Comparison of ENCODE assay signal across 15 cellular contexts in the genomic region with DNA sequence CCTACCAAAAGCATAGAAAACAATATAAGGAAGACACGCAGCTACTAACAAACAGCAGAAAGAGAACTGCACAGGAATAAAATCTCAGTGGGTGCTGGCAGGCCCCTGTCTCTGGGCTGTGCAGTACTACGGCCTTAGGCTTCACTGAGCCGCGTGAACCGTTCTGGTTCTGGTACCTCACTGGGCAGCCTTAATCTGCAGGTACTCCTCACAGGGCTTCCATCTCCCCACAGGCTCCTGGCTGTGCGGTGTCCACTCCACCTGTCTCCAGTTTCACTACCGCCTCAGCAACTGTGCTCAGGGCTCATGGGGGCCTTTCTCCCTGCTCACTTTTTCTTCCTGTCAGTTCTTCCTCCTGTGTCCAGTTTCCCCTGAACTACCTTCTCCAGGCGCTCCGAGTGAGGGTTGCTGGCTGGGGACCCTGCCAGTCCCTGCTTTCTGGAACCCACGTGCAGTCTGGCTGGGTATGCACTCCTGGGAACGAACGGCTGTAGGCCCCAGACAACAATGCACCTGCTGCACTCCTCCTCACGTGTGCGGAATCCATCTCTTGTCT.
A peak's percentile ranks its signal among the peaks of the same experiment; 100 is the strongest.
DNase-seq lines count a peak whose midpoint lies in the region; ATAC-seq and TF ChIP-seq lines count a peak whose summit lies in the region.
"Had no signal": no experiment of that assay in that cellular context is flagged by ENCODE, and none has a peak within 500 bp of the region (broad histone marks: within the 10 kb centered on the region; RNA-seq: fewer than 3 reads in every experiment).

No MANE protein-coding gene starts in this region.

- no peaks in the 10 kb centered on the region for H3K9me3 Mint-ChIP-seq in CD8-positive, alpha-beta T cell
- H3K9me3 Mint-ChIP-seq in brain: peaks cover 0 to 56% (median 2%) of the 10 kb centered on the region in 5 experiments
- no peaks in the 10 kb centered on the region for H3K9me3 Mint-ChIP-seq in stimulated activated naive B cell treated with anti-CD40 and anti-IgM and Interleukin-4, amounts not matched to agents 10 μg/mL and 1 μg/mL and 100 μg/mL, for 72 hours
- H3K9me3 Mint-ChIP-seq: activated naive CD4-positive, alpha-beta T cell treated with anti-CD3 and anti-CD28 coated beads, Interleukin-2, amount 50 U/mL, for 72 hours had no signal

- no peak overlapping the region for H2AFZ ChIP-seq in mesenchymal stem cell (ENCODE audit: low read depth, low read length)
- H2AFZ ChIP-seq: parathyroid adenoma had no signal

- no peak overlapping the region for H2BK12ac ChIP-seq in mesenchymal stem cell (ENCODE audit: low read length in 2 of 2)

- H3K4me1 Mint-ChIP-seq in CD8-positive, alpha-beta T cell (ENCODE audit: low read depth): peaks cover 31% of the 10 kb centered on the region
- H3K4me1 Mint-ChIP-seq in brain: peaks cover 45% of the 10 kb centered on the region
- H3K4me1 Mint-ChIP-seq in stimulated activated naive B cell treated with anti-CD40 and anti-IgM and Interleukin-4, amounts not matched to agents 10 μg/mL and 1 μg/mL and 100 μg/mL, for 72 hours: peaks cover 0 to 3% of the 10 kb centered on the region in 2 donors

- no peak overlapping the region for H2AK5ac ChIP-seq in mesenchymal stem cell (ENCODE audit: low read length, severe bottlenecking)

- no peaks in the 10 kb centered on the region for H3K36me3 ChIP-seq in CD8-positive, alpha-beta T cell (ENCODE audit: insufficient read depth, low read length)
- H3K36me3 ChIP-seq in mesenchymal stem cell (ENCODE audit: control insufficient read depth in 1 of 2, insufficient read depth in 2 of 2, low read depth in 1 of 2, low read length in 2 of 2): no peaks in the 10 kb centered on the region

- H3K4me3 Mint-ChIP-seq in CD8-positive, alpha-beta T cell: peak overlapping the region; percentile 37
- H3K4me3 Mint-ChIP-seq in brain: no peak overlapping the region
- H3K4me3 Mint-ChIP-seq in stimulated activated naive B cell treated with anti-CD40 and anti-IgM and Interleukin-4, amounts not matched to agents 10 μg/mL and 1 μg/mL and 100 μg/mL, for 72 hours: no peak overlapping the region

- peak overlapping the region; percentile 38 for H3K9ac ChIP-seq in mesenchymal stem cell (ENCODE audit: low read length)
- H3K9ac ChIP-seq: parathyroid adenoma had no signal

- no peak overlapping the region for H2BK120ac ChIP-seq in mesenchymal stem cell (ENCODE audit: low read depth, low read length)

- no peak for TF ChIP-seq CTCF in CD8-positive, alpha-beta T cell (IDR thresholded peaks at IDR 0.05)
- TF ChIP-seq CTCF in brain (conservative IDR thresholded peaks at IDR 0.05): no peak

- no peaks in the 10 kb centered on the region for H3K27me3 Mint-ChIP-seq in CD8-positive, alpha-beta T cell (ENCODE audit: low read depth)
- H3K27me3 Mint-ChIP-seq in brain: peaks cover 6% of the 10 kb centered on the region
- no peaks in the 10 kb centered on the region for H3K27me3 Mint-ChIP-seq in stimulated activated naive B cell treated with anti-CD40 and anti-IgM and Interleukin-4, amounts not matched to agents 10 μg/mL and 1 μg/mL and 100 μg/mL, for 72 hours

- no peak overlapping the region for H2BK5ac ChIP-seq in mesenchymal stem cell (ENCODE audit: low read depth, low read length, poor library complexity, severe bottlenecking)

- H3K18ac ChIP-seq in mesenchymal stem cell (ENCODE audit: low read depth in 1 of 2, low read length in 2 of 2): no peak overlapping the region

- H3K4me2 ChIP-seq in mesenchymal stem cell (ENCODE audit: low read length, poor library complexity, severe bottlenecking): no peak overlapping the region

- no peaks in the 10 kb centered on the region for H3K4me1 ChIP-seq in CD8-positive, alpha-beta T cell (ENCODE audit: insufficient read depth, low read length)
- H3K4me1 ChIP-seq in mesenchymal stem cell (ENCODE audit: control insufficient read depth, insufficient read depth, low read depth, low read length): no peaks in the 10 kb centered on the region
- H3K4me1 ChIP-seq: parathyroid adenoma had no signal

- H2BK15ac ChIP-seq in mesenchymal stem cell (ENCODE audit: low read depth, poor library complexity, severe bottlenecking): no peak overlapping the region

- DNase-seq in CD8-positive, alpha-beta T cell: no peak
- DNase-seq in mesenchymal stem cell (no peak), NCI-H526 treated with DMSO at 0.1 percent for 48 hours (lab: John Stamatoyannopoulos, UW) (no peak), NCI-H2107 (lab: John Stamatoyannopoulos, UW) (no peak), NCI-H2171 (lab: John Stamatoyannopoulos, UW) (no peak), OCI-M1 (lab: John Stamatoyannopoulos, UW) (no peak)
- DNase-seq in stimulated activated naive B cell treated with anti-CD40 and anti-IgM and Interleukin-4, amounts not matched to agents 10 μg/mL and 1 μg/mL and 100 μg/mL, for 72 hours: no peak
- DNase-seq: activated CD4-positive, CD25-positive, alpha-beta regulatory T cell; central memory CD4-positive, alpha-beta T cell; NCI-H1694 treated with DMSO at 0.1 percent for 48 hours; NCI-H510A; PC-3 had no signal

- intact Hi-C loops in CD8-positive, alpha-beta T cell (cut with DNase I, micrococcal nuclease): no loop called here

- WGBS in mesenchymal stem cell: 82% methylated on average over 12 of the region's 14 CpGs

- no peak overlapping the region for H3K4me3 ChIP-seq in CD8-positive, alpha-beta T cell (ENCODE audit: low read depth, low read length)
- no peak overlapping the region for H3K4me3 ChIP-seq in mesenchymal stem cell (ENCODE audit: insufficient read depth in 1 of 2, low read depth in 1 of 2, low read length in 2 of 2)

- H3K27ac ChIP-seq in CD8-positive, alpha-beta T cell (ENCODE audit: low read depth, low read length): no peak overlapping the region
- no peak overlapping the region for H3K27ac ChIP-seq in mesenchymal stem cell (ENCODE audit: low read length, poor library complexity, severe bottlenecking)
- H3K27ac ChIP-seq: parathyroid adenoma had no signal

- CTCF ChIA-PET in CD8-positive, alpha-beta T cell (lab: Charles Lee): no interaction called here

- H3K36me3 Mint-ChIP-seq in CD8-positive, alpha-beta T cell: no peaks in the 10 kb centered on the region
- no peaks in the 10 kb centered on the region for H3K36me3 Mint-ChIP-seq in brain
- H3K36me3 Mint-ChIP-seq in stimulated activated naive B cell treated with anti-CD40 and anti-IgM and Interleukin-4, amounts not matched to agents 10 μg/mL and 1 μg/mL and 100 μg/mL, for 72 hours: no peaks in the 10 kb centered on the region
- H3K36me3 Mint-ChIP-seq: activated naive CD4-positive, alpha-beta T cell treated with anti-CD3 and anti-CD28 coated beads, Interleukin-2, amount 50 U/mL, for 72 hours had no signal

- H3K27me3 ChIP-seq in CD8-positive, alpha-beta T cell (ENCODE audit: insufficient read depth, low read length): no peaks in the 10 kb centered on the region
- no peaks in the 10 kb centered on the region for H3K27me3 ChIP-seq in mesenchymal stem cell (ENCODE audit: control insufficient read depth in 1 of 2, insufficient read depth in 1 of 2, low read length in 2 of 2)

- H3K9me3 ChIP-seq in CD8-positive, alpha-beta T cell (ENCODE audit: low read length): no peaks in the 10 kb centered on the region
- H3K9me3 ChIP-seq in mesenchymal stem cell (ENCODE audit: control insufficient read depth, low read length): no peaks in the 10 kb centered on the region

- POLR2A ChIA-PET in CD8-positive, alpha-beta T cell (lab: Charles Lee): no interaction called here

- no peak overlapping the region for H4K91ac ChIP-seq in mesenchymal stem cell (ENCODE audit: low read length)

- H3K23ac ChIP-seq in mesenchymal stem cell (ENCODE audit: low read length in 2 of 2): no peak overlapping the region

- no peak for ATAC-seq in CD8-positive, alpha-beta T cell
- no peak for ATAC-seq in stimulated activated naive B cell treated with anti-CD40 and anti-IgM and Interleukin-4, amounts not matched to agents 10 μg/mL and 1 μg/mL and 100 μg/mL, for 72 hours (replicated peaks)
- ATAC-seq: PC-3 had no signal

- H4K8ac ChIP-seq in mesenchymal stem cell (ENCODE audit: low read length): no peak overlapping the region

- H3K14ac ChIP-seq in mesenchymal stem cell (ENCODE audit: low read length in 2 of 2): no peak overlapping the region

- no peak overlapping the region for H3K27ac Mint-ChIP-seq in CD8-positive, alpha-beta T cell
- H3K27ac Mint-ChIP-seq in brain: peak overlapping the region in 3 of 5 experiments; percentile 72 to 92 (median 91)
- peak overlapping the region; percentile 52 for H3K27ac Mint-ChIP-seq in stimulated activated naive B cell treated with anti-CD40 and anti-IgM and Interleukin-4, amounts not matched to agents 10 μg/mL and 1 μg/mL and 100 μg/mL, for 72 hours
- H3K27ac Mint-ChIP-seq: activated naive CD4-positive, alpha-beta T cell treated with anti-CD3 and anti-CD28 coated beads, Interleukin-2, amount 50 U/mL, for 72 hours had no signal

- no peaks in the 10 kb centered on the region for H3K79me1 ChIP-seq in mesenchymal stem cell (replicated peaks; ENCODE audit: low read length, poor library complexity, severe bottlenecking)

- no peak overlapping the region for H3K4ac ChIP-seq in mesenchymal stem cell (ENCODE audit: low read depth in 1 of 2, low read length in 2 of 2)
